ENCODE assay signal across 9 cellular contexts in genomic region chr7:135761751-135762488, GRCh38. TPM values are rescaled to one million over a fixed set of nuclear protein-coding genes. Genes with fewer than 3 reads are reported as not detected.
A peak's percentile ranks its signal among the peaks of the same experiment; 100 is the strongest.
DNase-seq lines count a peak whose midpoint lies in the region; TF ChIP-seq lines count a peak whose summit lies in the region.
"Had no signal": no experiment of that assay in that cellular context is flagged by ENCODE, and none has a peak within 500 bp of the region (broad histone marks: within the 10 kb centered on the region; RNA-seq: fewer than 3 reads in every experiment).

No MANE protein-coding gene starts in this region.

- no peak overlapping the region for H3K4me3 Mint-ChIP-seq in CD4-positive, alpha-beta memory T cell

- no peak overlapping the region for H3K27ac Mint-ChIP-seq in CD4-positive, alpha-beta memory T cell

- H3K9me3 Mint-ChIP-seq in CD4-positive, alpha-beta memory T cell = peaks cover 0 to 7% (median 0%) of the 10 kb centered on the region in 8 donors

- no peaks in the 10 kb centered on the region for H3K27me3 ChIP-seq in adrenal gland
- no peaks in the 10 kb centered on the region for H3K27me3 ChIP-seq in right atrium auricular region
- H3K27me3 ChIP-seq in suprapubic skin = no peaks in the 10 kb centered on the region
- H3K27me3 ChIP-seq in CD4-positive, alpha-beta memory T cell (ENCODE audit: insufficient read depth, low read length) = no peaks in the 10 kb centered on the region
- H3K27me3 ChIP-seq: pancreas had no signal

- POLR2A ChIA-PET in CD4-positive, alpha-beta memory T cell (lab: Charles Lee; ENCODE audit: partially characterized antibody) = no interaction called here

- H3K4me3 ChIP-seq in adrenal gland (no peak overlapping the region), right atrium auricular region (no peak overlapping the region), suprapubic skin (no peak overlapping the region)
- no peak overlapping the region for H3K4me3 ChIP-seq in CD4-positive, alpha-beta memory T cell (ENCODE audit: low read length in 2 of 2)
- H3K4me3 ChIP-seq: pancreas had no signal

- H3K36me3 ChIP-seq in adrenal gland (replicated peaks in 1 of 2) (no peaks in the 10 kb centered on the region), right atrium auricular region (no peaks in the 10 kb centered on the region), suprapubic skin (no peaks in the 10 kb centered on the region)
- H3K36me3 ChIP-seq in CD4-positive, alpha-beta memory T cell (ENCODE audit: insufficient read depth, low read length) = no peaks in the 10 kb centered on the region
- H3K36me3 ChIP-seq: pancreas had no signal

- peak overlapping the region in 4 of 5 donors; percentile 4 to 70 (median 51) for H3K27ac ChIP-seq in adrenal gland
- peak overlapping the region; percentile 28 to 47 for H3K27ac ChIP-seq in right atrium auricular region
- peak overlapping the region; percentile 45 for H3K27ac ChIP-seq in suprapubic skin
- H3K27ac ChIP-seq in CD4-positive, alpha-beta memory T cell (ENCODE audit: low read depth, low read length) = no peak overlapping the region
- H3K27ac ChIP-seq: pancreas had no signal

- no peaks in the 10 kb centered on the region for H3K4me1 Mint-ChIP-seq in CD4-positive, alpha-beta memory T cell

- H3K27me3 Mint-ChIP-seq in CD4-positive, alpha-beta memory T cell = peaks cover 20 to 30% of the 10 kb centered on the region in 2 donors

- H3K36me3 Mint-ChIP-seq in CD4-positive, alpha-beta memory T cell = no peaks in the 10 kb centered on the region

- CTCF ChIA-PET in CD4-positive, alpha-beta memory T cell (lab: Charles Lee; ENCODE audit: partially characterized antibody) = no interaction called here

- no peak for TF ChIP-seq CTCF in adrenal gland (IDR thresholded peaks at IDR 0.05)
- no peak for TF ChIP-seq CTCF in right atrium auricular region (IDR thresholded peaks at IDR 0.05)
- no peak for TF ChIP-seq CTCF in suprapubic skin (IDR thresholded peaks at IDR 0.05)

- intact Hi-C loops in adrenal gland (cut with DNase I) = loop anchor here in 1 of 2 donors (5.0 kb wide), 1 partner anchor 355 kb away; no protein-coding TSS in a partner anchor
- intact Hi-C loops in CD4-positive, alpha-beta memory T cell (cut with micrococcal nuclease) = no loop called here

- WGBS in adrenal gland, 4 donors = 58 to 71% (median 64%) methylated on average over 10 of the region's 10 CpGs
- 29% methylated on average over 10 of the region's 10 CpGs for WGBS in suprapubic skin

- no peaks in the 10 kb centered on the region for H3K9me3 ChIP-seq in adrenal gland (replicated peaks in 1 of 3)
- no peaks in the 10 kb centered on the region for H3K9me3 ChIP-seq in right atrium auricular region
- H3K9me3 ChIP-seq in suprapubic skin = no peaks in the 10 kb centered on the region
- no peaks in the 10 kb centered on the region for H3K9me3 ChIP-seq in CD4-positive, alpha-beta memory T cell (ENCODE audit: control insufficient read depth in 1 of 2, low read length in 2 of 2)
- H3K9me3 ChIP-seq: pancreas had no signal

- no peaks in the 10 kb centered on the region for H3K4me1 ChIP-seq in adrenal gland (replicated peaks in 1 of 2)
- peaks cover 0 to 16% of the 10 kb centered on the region in 2 donors for H3K4me1 ChIP-seq in right atrium auricular region
- peaks cover 19% of the 10 kb centered on the region for H3K4me1 ChIP-seq in suprapubic skin
- H3K4me1 ChIP-seq in CD4-positive, alpha-beta memory T cell (ENCODE audit: insufficient read depth, low read length) = no peaks in the 10 kb centered on the region
- H3K4me1 ChIP-seq: pancreas had no signal

- TF ChIP-seq EP300 in suprapubic skin (IDR thresholded peaks at IDR 0.05) = no peak

- DNase-seq in Kasumi-1 (lab: John Stamatoyannopoulos, UW) = peak; percentile 20 to 23
- peak in 3 of 7 donors; percentile 34 to 77 (median 37) for DNase-seq in adrenal gland
- DNase-seq in right atrium auricular region (ENCODE audit: low spot score) = peak; percentile 60
- DNase-seq in suprapubic skin (ENCODE audit: low spot score in 2 of 2) = no peak
- DNase-seq in CD1c-positive myeloid dendritic cell (ENCODE audit: extremely low spot score) = no peak
- no peak for DNase-seq in CD4-positive, alpha-beta memory T cell
- no peak for DNase-seq in NCI-H524 (lab: John Stamatoyannopoulos, UW)
- DNase-seq: activated CD4-positive, alpha-beta T cell treated with anti-CD3 and anti-CD28 coated beads for 4 hours; pancreas had no signal

- TF ChIP-seq POLR2A in adrenal gland (IDR thresholded peaks at IDR 0.05) = no peak
- no peak for TF ChIP-seq POLR2A in suprapubic skin (IDR thresholded peaks at IDR 0.05)

RNA-seq across cellular contexts. Expression of gene FAM180A, which starts 13.3 kb away (rescaled TPM):
- total RNA-seq in adrenal gland (10 to 100 TPM in 3 of 8 donors, 1 to 10 TPM in 5; 1.7 to 20.4 (median 6.1) TPM), right atrium auricular region (1 to 10 TPM; 4.0 to 5.9 TPM), suprapubic skin (1 to 10 TPM; 2.3 to 5.8 (median 4.9) TPM)
- polyA plus RNA-seq in adrenal gland = 1 to 10 TPM; 1.4 to 3.8 (median 1.6) TPM
- total RNA-seq in CD4-positive, alpha-beta memory T cell = not detected
- not detected for polyA plus RNA-seq in CD4-positive, alpha-beta memory T cell

RNA-seq across cellular contexts. Expression of gene SLC13A4, which starts 33.9 kb away (rescaled TPM):
- under 1 TPM in 3 of 8 donors, not detected in 5; 0.14 to 0.60 (median 0.24) TPM for total RNA-seq in adrenal gland
- polyA plus RNA-seq in adrenal gland = under 1 TPM in 2 of 3 donors, not detected in 1; 0.24 to 0.97 TPM
- under 1 TPM in 1 of 2 donors, not detected in 1; 0.12 TPM for total RNA-seq in right atrium auricular region
- total RNA-seq in suprapubic skin = 1 to 10 TPM in 1 of 4 donors, under 1 TPM in 3; 0.15 to 1.9 (median 0.51) TPM
- total RNA-seq in CD4-positive, alpha-beta memory T cell = not detected
- under 1 TPM in 1 of 2 donors, not detected in 1; 0.52 TPM for polyA plus RNA-seq in CD4-positive, alpha-beta memory T cell
- total RNA-seq: pancreas had no signal

Comparison
In these comparisons a context has a peak if more than half of its experiments do, and no peak if none do; other contexts are left out.
1. DNase-seq: peak in Kasumi-1 (2 of 2) and right atrium auricular region (single experiment); none in suprapubic skin (0 of 2), CD1c-positive myeloid dendritic cell (single experiment), CD4-positive, alpha-beta memory T cell (0 of 5) and NCI-H524 (0 of 2).